Comparison of ENCODE assay signal across 18 cellular contexts in the genomic region with DNA sequence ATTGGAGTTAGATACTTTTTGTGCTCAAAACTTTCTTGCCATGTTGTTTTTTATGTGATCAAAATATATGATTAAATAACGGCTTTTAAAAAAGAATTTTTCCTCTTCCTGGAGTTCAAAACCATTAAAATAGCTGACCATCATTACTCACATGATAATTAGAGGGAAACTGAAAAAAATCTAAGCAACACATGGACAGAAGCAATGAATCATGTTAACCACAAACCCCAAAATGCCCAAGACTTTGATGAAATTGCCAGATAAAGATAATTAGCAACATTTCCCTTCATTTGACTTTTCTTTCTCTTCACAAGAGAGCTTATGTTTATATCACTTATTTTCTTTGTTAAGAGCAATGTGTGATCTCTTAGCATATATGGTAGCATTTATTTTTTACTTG.
A peak's percentile ranks its signal among the peaks of the same experiment; 100 is the strongest.
DNase-seq lines count a peak whose midpoint lies in the region; ATAC-seq, FAIRE-seq and TF ChIP-seq lines count a peak whose summit lies in the region.
"Had no signal": no experiment of that assay in that cellular context is flagged by ENCODE, and none has a peak within 500 bp of the region (broad histone marks: within the 10 kb centered on the region; RNA-seq: fewer than 3 reads in every experiment).

No MANE protein-coding gene starts in this region.

- H3K4me2 ChIP-seq in GM23248 (ENCODE audit: unreplicated experiment) (no peak overlapping the region), GM23338 (no peak overlapping the region)

- H3K27me3 ChIP-seq in GM23248 (replicated peaks; ENCODE audit: insufficient read depth) (peaks cover 31% of the 10 kb centered on the region; the same call in 1 of the 2 replicates), bronchial epithelial cell (ENCODE audit: control insufficient read depth, insufficient read depth, low read length) (no peaks in the 10 kb centered on the region), GM23338 (ENCODE audit: insufficient read depth) (no peaks in the 10 kb centered on the region)
- H3K27me3 ChIP-seq: ovary, spleen had no signal

- H3K4me3 ChIP-seq in GM23248 (no peak overlapping the region), bronchial epithelial cell (ENCODE audit: low read depth, low read length) (no peak overlapping the region), GM23338 (no peak overlapping the region)
- H3K4me3 ChIP-seq: BLaER1 treated with 17β-estradiol and CSF1 and Interleukin-3, amounts not matched to agents 10 nM and 100 nM; ovary; spleen had no signal

- H3K27ac Mint-ChIP-seq in GM23338: no peak overlapping the region

- DNase-seq in GM23248: peak; percentile 2
- DNase-seq in OCI-M1 (lab: John Stamatoyannopoulos, UW): peak; percentile 52
- DNase-seq in bronchial epithelial cell (ENCODE audit: low read depth): peak; percentile 47
- peak; percentile 35 for DNase-seq in non-pigmented ciliary epithelial cell (ENCODE audit: low read depth)
- no peak for DNase-seq in epidermal melanocyte (ENCODE audit: insufficient read length, low spot score)
- no peak for DNase-seq in GM23338 (ENCODE audit: low spot score)
- DNase-seq: activated CD4-positive, alpha-beta T cell treated with anti-CD3 and anti-CD28 coated beads for 4 hours; activated naive CD4-positive, alpha-beta T cell treated with anti-CD3 and anti-CD28 coated beads, Interleukin-2, amount 50 U/mL, for 16 hours; caudate nucleus; DMS79; head of caudate nucleus; kidney; NCI-H82; ovary; spleen; stimulated activated naive CD8-positive, alpha-beta T cell treated with anti-CD3 and anti-CD28 coated beads, Interleukin-15, Interleukin-2, amounts not matched to agents 100 U/mL and 50 U/mL, for 24 hours had no signal

- H3K9ac ChIP-seq in GM23248: no peak overlapping the region
- H3K9ac ChIP-seq: BLaER1 treated with 17β-estradiol and CSF1 and Interleukin-3, amounts not matched to agents 10 nM and 100 nM had no signal

- H3K36me3 ChIP-seq in GM23248 (ENCODE audit: low read depth) (no peaks in the 10 kb centered on the region), bronchial epithelial cell (ENCODE audit: control insufficient read depth, insufficient read depth, low read length) (no peaks in the 10 kb centered on the region), GM23338 (ENCODE audit: insufficient read depth) (no peaks in the 10 kb centered on the region)
- H3K36me3 ChIP-seq: BLaER1 treated with 17β-estradiol and CSF1 and Interleukin-3, amounts not matched to agents 10 nM and 100 nM; ovary; spleen had no signal

- TF ChIP-seq CTCF in bronchial epithelial cell (IDR thresholded peaks at IDR 0.05; ENCODE audit: insufficient read depth, low read length, severe bottlenecking): no peak
- no peak for TF ChIP-seq CTCF in GM23338 (conservative IDR thresholded peaks at IDR 0.05; ENCODE audit: low read depth in 2 of 2)

- H3K27ac ChIP-seq in GM23248 (no peak overlapping the region), GM23338 (ENCODE audit: low read depth) (no peak overlapping the region)
- H3K27ac ChIP-seq: BLaER1 treated with 17β-estradiol and CSF1 and Interleukin-3, amounts not matched to agents 10 nM and 100 nM; ovary; spleen had no signal

- ATAC-seq in esophagus mucosa (no peak), GM23338 (no peak)
- ATAC-seq: stimulated activated naive CD8-positive, alpha-beta T cell treated with anti-CD3 and anti-CD28 coated beads, Interleukin-15, Interleukin-2, amounts not matched to agents 100 U/mL and 50 U/mL, for 24 hours had no signal

- H3K9me3 ChIP-seq in GM23248 (ENCODE audit: low read depth): no peaks in the 10 kb centered on the region
- H3K9me3 ChIP-seq: BLaER1 treated with 17β-estradiol and CSF1 and Interleukin-3, amounts not matched to agents 10 nM and 100 nM; ovary had no signal

- H3K9me3 Mint-ChIP-seq in GM23338: no peaks in the 10 kb centered on the region

- no peaks in the 10 kb centered on the region for H3K27me3 Mint-ChIP-seq in GM23338 (ENCODE audit: insufficient read depth, low read depth, poor library complexity)

- H3K9me2 ChIP-seq in GM23248 (ENCODE audit: insufficient read depth): no peaks in the 10 kb centered on the region
- no peaks in the 10 kb centered on the region for H3K9me2 ChIP-seq in GM23338 (ENCODE audit: insufficient read depth)

- no peak overlapping the region for H2AFZ ChIP-seq in GM23248
- no peak overlapping the region for H2AFZ ChIP-seq in GM23338

- 5% methylated on average over 1 of the region's 1 CpG for WGBS in GM23248 (ENCODE audit: low coverage in 1 of 2, low lambda C conversion rate in 2 of 2, missing lambda C conversion rate in 2 of 2), 2 experiments

- H3K4me3 Mint-ChIP-seq in GM23338: no peak overlapping the region

- H3K79me2 ChIP-seq in GM23248 (ENCODE audit: insufficient read depth): no peaks in the 10 kb centered on the region
- no peaks in the 10 kb centered on the region for H3K79me2 ChIP-seq in GM23338 (replicated peaks; ENCODE audit: insufficient read depth)

- H3F3A ChIP-seq in GM23248 (ENCODE audit: insufficient read depth) (no peaks in the 10 kb centered on the region), GM23338 (replicated peaks; ENCODE audit: low read depth) (no peaks in the 10 kb centered on the region)

- no peak for FAIRE-seq in bronchial epithelial cell (lab: Jason Lieb, UNC)
- FAIRE-seq: kidney had no signal

- H4K20me1 ChIP-seq in GM23248 (ENCODE audit: insufficient read depth): no peaks in the 10 kb centered on the region
- H4K20me1 ChIP-seq in GM23338 (replicated peaks; ENCODE audit: insufficient read depth): no peaks in the 10 kb centered on the region
- H4K20me1 ChIP-seq: BLaER1 treated with 17β-estradiol and CSF1 and Interleukin-3, amounts not matched to agents 10 nM and 100 nM had no signal

- in situ Hi-C loops in GM23248 (cut with MboI): no loop called here

- peaks cover 6% of the 10 kb centered on the region for H3K4me1 Mint-ChIP-seq in GM23338

- no peaks in the 10 kb centered on the region for H3K4me1 ChIP-seq in GM23248 (ENCODE audit: insufficient read depth)
- H3K4me1 ChIP-seq in GM23338 (ENCODE audit: insufficient read depth): no peaks in the 10 kb centered on the region
- H3K4me1 ChIP-seq: spleen had no signal

- no peaks in the 10 kb centered on the region for H3K36me3 Mint-ChIP-seq in GM23338 (ENCODE audit: low read depth)

TF ChIP-seq in GM23338, 12 proteins besides CTCF, POLR2A, EP300 and RAD21 (continues in another document):
- TF ChIP-seq, protein P1, sequence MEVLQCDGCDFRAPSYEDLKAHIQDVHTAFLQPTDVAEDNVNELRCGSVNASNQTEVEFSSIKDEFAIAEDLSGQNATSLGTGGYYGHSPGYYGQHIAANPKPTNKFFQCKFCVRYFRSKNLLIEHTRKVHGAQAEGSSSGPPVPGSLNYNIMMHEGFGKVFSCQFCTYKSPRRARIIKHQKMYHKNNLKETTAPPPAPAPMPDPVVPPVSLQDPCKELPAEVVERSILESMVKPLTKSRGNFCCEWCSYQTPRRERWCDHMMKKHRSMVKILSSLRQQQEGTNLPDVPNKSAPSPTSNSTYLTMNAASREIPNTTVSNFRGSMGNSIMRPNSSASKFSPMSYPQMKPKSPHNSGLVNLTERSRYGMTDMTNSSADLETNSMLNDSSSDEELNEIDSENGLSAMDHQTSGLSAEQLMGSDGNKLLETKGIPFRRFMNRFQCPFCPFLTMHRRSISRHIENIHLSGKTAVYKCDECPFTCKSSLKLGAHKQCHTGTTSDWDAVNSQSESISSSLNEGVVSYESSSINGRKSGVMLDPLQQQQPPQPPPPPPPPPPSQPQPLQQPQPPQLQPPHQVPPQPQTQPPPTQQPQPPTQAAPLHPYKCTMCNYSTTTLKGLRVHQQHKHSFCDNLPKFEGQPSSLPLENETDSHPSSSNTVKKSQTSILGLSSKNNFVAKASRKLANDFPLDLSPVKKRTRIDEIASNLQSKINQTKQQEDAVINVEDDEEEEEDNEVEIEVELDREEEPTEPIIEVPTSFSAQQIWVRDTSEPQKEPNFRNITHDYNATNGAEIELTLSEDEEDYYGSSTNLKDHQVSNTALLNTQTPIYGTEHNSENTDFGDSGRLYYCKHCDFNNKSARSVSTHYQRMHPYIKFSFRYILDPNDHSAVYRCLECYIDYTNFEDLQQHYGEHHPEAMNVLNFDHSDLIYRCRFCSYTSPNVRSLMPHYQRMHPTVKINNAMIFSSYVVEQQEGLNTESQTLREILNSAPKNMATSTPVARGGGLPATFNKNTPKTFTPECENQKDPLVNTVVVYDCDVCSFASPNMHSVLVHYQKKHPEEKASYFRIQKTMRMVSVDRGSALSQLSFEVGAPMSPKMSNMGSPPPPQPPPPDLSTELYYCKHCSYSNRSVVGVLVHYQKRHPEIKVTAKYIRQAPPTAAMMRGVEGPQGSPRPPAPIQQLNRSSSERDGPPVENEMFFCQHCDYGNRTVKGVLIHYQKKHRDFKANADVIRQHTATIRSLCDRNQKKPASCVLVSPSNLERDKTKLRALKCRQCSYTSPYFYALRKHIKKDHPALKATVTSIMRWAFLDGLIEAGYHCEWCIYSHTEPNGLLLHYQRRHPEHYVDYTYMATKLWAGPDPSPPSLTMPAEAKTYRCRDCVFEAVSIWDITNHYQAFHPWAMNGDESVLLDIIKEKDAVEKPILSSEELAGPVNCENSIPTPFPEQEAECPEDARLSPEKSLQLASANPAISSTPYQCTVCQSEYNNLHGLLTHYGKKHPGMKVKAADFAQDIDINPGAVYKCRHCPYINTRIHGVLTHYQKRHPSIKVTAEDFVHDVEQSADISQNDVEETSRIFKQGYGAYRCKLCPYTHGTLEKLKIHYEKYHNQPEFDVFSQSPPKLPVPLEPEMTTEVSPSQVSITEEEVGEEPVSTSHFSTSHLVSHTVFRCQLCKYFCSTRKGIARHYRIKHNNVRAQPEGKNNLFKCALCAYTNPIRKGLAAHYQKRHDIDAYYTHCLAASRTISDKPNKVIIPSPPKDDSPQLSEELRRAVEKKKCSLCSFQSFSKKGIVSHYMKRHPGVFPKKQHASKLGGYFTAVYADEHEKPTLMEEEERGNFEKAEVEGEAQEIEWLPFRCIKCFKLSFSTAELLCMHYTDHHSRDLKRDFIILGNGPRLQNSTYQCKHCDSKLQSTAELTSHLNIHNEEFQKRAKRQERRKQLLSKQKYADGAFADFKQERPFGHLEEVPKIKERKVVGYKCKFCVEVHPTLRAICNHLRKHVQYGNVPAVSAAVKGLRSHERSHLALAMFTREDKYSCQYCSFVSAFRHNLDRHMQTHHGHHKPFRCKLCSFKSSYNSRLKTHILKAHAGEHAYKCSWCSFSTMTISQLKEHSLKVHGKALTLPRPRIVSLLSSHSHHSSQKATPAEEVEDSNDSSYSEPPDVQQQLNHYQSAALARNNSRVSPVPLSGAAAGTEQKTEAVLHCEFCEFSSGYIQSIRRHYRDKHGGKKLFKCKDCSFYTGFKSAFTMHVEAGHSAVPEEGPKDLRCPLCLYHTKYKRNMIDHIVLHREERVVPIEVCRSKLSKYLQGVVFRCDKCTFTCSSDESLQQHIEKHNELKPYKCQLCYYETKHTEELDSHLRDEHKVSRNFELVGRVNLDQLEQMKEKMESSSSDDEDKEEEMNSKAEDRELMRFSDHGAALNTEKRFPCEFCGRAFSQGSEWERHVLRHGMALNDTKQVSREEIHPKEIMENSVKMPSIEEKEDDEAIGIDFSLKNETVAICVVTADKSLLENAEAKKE (CRISPR knock-in tag; IDR thresholded peaks at IDR 0.05): no peak
- no peak for TF ChIP-seq JUNB (IDR thresholded peaks at IDR 0.05; ENCODE audit: unreplicated experiment)
- TF ChIP-seq CREB1 (CRISPR knock-in tag; IDR thresholded peaks at IDR 0.05; ENCODE audit: low read depth): no peak
- TF ChIP-seq STAT1 (IDR thresholded peaks at IDR 0.05; ENCODE audit: unreplicated experiment): no peak
- TF ChIP-seq NANOG (IDR thresholded peaks at IDR 0.05; ENCODE audit: borderline replicate concordance): no peak

Comparison
In these comparisons a context has a peak if more than half of its experiments do, and no peak if none do; other contexts are left out.
1. DNase-seq: peak in GM23248 (single experiment), OCI-M1 (single experiment), bronchial epithelial cell (single experiment) and non-pigmented ciliary epithelial cell (single experiment); none in epidermal melanocyte (single experiment) and GM23338 (single experiment).